Comparison of ENCODE assay signal across 9 cellular contexts in genomic region chr3:149340310-149340933, GRCh38. TPM values are rescaled to one million over a fixed set of nuclear protein-coding genes. Genes with fewer than 3 reads are reported as not detected.
DNase-seq lines count a peak whose midpoint lies in the region; ATAC-seq, FAIRE-seq and TF ChIP-seq lines count a peak whose summit lies in the region.
"Had no signal": no experiment of that assay in that cellular context is flagged by ENCODE, and none has a peak within 500 bp of the region (broad histone marks: within the 10 kb centered on the region; RNA-seq: fewer than 3 reads in every experiment).

No MANE protein-coding gene starts in this region.

- H3K4me3 ChIP-seq in mucosa of descending colon (no peak overlapping the region), ovary (no peak overlapping the region)

- H3K36me3 Mint-ChIP-seq in chondrocyte (ENCODE audit: low read depth) = no peaks in the 10 kb centered on the region

- ATAC-seq in mucosa of descending colon (peak; percentile 37), HG02981 (IDR thresholded peaks at IDR 0.05; ENCODE audit: unreplicated experiment) (no peak)

- H3K9me3 ChIP-seq in mucosa of descending colon (no peaks in the 10 kb centered on the region), ovary (no peaks in the 10 kb centered on the region)

- peaks cover 8% of the 10 kb centered on the region for H3K4me1 ChIP-seq in mucosa of descending colon (ENCODE audit: low read depth)
- H3K4me1 ChIP-seq in ovary (ENCODE audit: insufficient read depth) = peaks cover 9% of the 10 kb centered on the region

- H3K27me3 ChIP-seq in ovary = no peaks in the 10 kb centered on the region

- no peak for TF ChIP-seq POLR2A in ovary (IDR thresholded peaks at IDR 0.05)

- TF ChIP-seq CTCF in chondrocyte (IDR thresholded peaks at IDR 0.05) (no peak), mucosa of descending colon (IDR thresholded peaks at IDR 0.05) (no peak), ovary (IDR thresholded peaks at IDR 0.05) (no peak)

- peak overlapping the region in 1 of 2 donors; percentile 72 for H3K27ac ChIP-seq in ovary

- no peaks in the 10 kb centered on the region for H3K27me3 Mint-ChIP-seq in chondrocyte (ENCODE audit: low read depth)

- H3K27ac Mint-ChIP-seq in chondrocyte (ENCODE audit: unreplicated experiment) = peak overlapping the region; percentile 88

- H3K4me1 Mint-ChIP-seq in chondrocyte (ENCODE audit: low read depth) = peaks cover 35% of the 10 kb centered on the region

- H3K36me3 ChIP-seq in mucosa of descending colon (ENCODE audit: low read depth) = no peaks in the 10 kb centered on the region
- no peaks in the 10 kb centered on the region for H3K36me3 ChIP-seq in ovary

- intact Hi-C loops in mucosa of descending colon (cut with DNase I, micrococcal nuclease) (no loop called here), ovary (cut with DNase I) (no loop called here)

- no peak overlapping the region for H3K4me3 Mint-ChIP-seq in chondrocyte (ENCODE audit: unreplicated experiment)

- peak; percentile 100 for FAIRE-seq in A204.1 (lab: Jason Lieb, UNC)

- peak; percentile 57 to 69 for DNase-seq in NCI-H1930 (lab: John Stamatoyannopoulos, UW)
- DNase-seq in chondrocyte (ENCODE audit: low spot score) = no peak
- DNase-seq in mucosa of descending colon = no peak
- DNase-seq in occipital lobe (lab: John Stamatoyannopoulos, UW) = no peak
- DNase-seq in ovary = no peak
- no peak for DNase-seq in GOT3 (lab: John Stamatoyannopoulos, UW)
- DNase-seq: stimulated activated CD4-positive, alpha-beta T cell treated with anti-CD3 and anti-CD28 coated beads, Interleukin-1b, Interleukin-23, amount 100 ng/mL, for 48 hours had no signal

- 3 to 6% (median 3%) methylated on average over 1 of the region's 1 CpG for WGBS in ovary, 3 donors

- no peak for TF ChIP-seq EP300 in ovary (IDR thresholded peaks at IDR 0.05)

- H3K9me3 Mint-ChIP-seq in chondrocyte (ENCODE audit: low read depth) = no peaks in the 10 kb centered on the region

RNA-seq across cellular contexts. Expression of gene TM4SF18, which starts 7.0 kb away (rescaled TPM):
- total RNA-seq in chondrocyte = 0.20 to 1.4 TPM in 2 of 3 replicates, not detected in the other
- total RNA-seq in mucosa of descending colon = 1 to 10 TPM; 1.9 to 2.4 (median 2.2) TPM
- 5.6 TPM for total RNA-seq in occipital lobe
- 1 to 10 TPM; 2.4 to 7.3 (median 4.7) TPM for total RNA-seq in ovary
- polyA plus RNA-seq in ovary = 10 to 100 TPM in 1 of 2 donors, 1 to 10 TPM in 1; 7.0 to 16.3 TPM

RNA-seq across cellular contexts. Expression of gene TM4SF1, which starts 37.0 kb away (rescaled TPM):
- total RNA-seq in chondrocyte (42.8 to 60.3 TPM (median 59.9 TPM) in 3 replicates), mucosa of descending colon (10 to 100 TPM; 22.7 to 87.8 (median 24.9) TPM), occipital lobe (18.2 TPM), ovary (100 to 1,000 TPM in 1 of 7 donors, 10 to 100 TPM in 6; 35.6 to 207 (median 54.9) TPM)
- polyA plus RNA-seq in ovary = 100 to 1,000 TPM; 103 to 184 TPM

Comparison
In these comparisons a context has a peak if more than half of its experiments do, and no peak if none do; other contexts are left out.
1. DNase-seq: peak in NCI-H1930 (2 of 2); none in chondrocyte (single experiment), mucosa of descending colon (0 of 3), occipital lobe (single experiment), ovary (0 of 5) and GOT3 (single experiment).